ENCODE assay signal across 3 cellular contexts in the genomic region with DNA sequence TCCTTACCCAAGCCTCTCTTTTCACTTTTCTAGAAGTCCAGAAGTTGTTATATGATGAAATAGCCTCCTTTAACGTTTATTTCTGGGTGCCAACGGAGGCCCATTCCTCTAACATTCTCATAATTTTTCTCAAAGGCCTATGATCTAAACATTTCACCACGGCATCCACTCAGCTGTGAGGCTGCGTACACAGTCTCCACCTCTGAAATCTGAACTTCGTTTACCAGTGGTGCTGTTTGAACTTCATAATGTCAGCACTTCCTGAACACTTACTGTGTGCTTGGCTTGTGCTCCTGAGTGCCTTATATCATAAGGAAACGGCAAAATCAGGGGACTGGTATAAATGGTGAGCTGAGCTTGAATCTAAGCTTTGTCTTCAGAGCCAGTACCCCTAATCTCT.
TF ChIP-seq lines count a peak whose summit lies in the region.

No MANE protein-coding gene starts in this region.

TF ChIP-seq in IMR-90, 13 proteins besides CTCF, POLR2A, EP300 and RAD21:
- TF ChIP-seq MAZ (IDR thresholded peaks at IDR 0.05; ENCODE audit: borderline replicate concordance, low read depth, low read length) (no peak), CEBPB (IDR thresholded peaks at IDR 0.05; ENCODE audit: low read depth, low read length) (no peak), CHD1 (IDR thresholded peaks at IDR 0.05; ENCODE audit: low read depth, low read length) (no peak), FOS (IDR thresholded peaks at IDR 0.05; ENCODE audit: low read depth, low read length) (no peak), MAFK (IDR thresholded peaks at IDR 0.05; ENCODE audit: low read depth, low read length) (no peak), MXI1 (IDR thresholded peaks at IDR 0.05; ENCODE audit: borderline replicate concordance, low read depth, low read length) (no peak), USF2 (IDR thresholded peaks at IDR 0.05; ENCODE audit: low read depth, low read length) (no peak), NFE2L2 (IDR thresholded peaks at IDR 0.05; ENCODE audit: low read depth, low read length) (no peak), BHLHE40 (IDR thresholded peaks at IDR 0.05; ENCODE audit: low read depth, low read length) (no peak), SMC3 (IDR thresholded peaks at IDR 0.05; ENCODE audit: low read depth, low read length) (no peak), RCOR1 (IDR thresholded peaks at IDR 0.05; ENCODE audit: insufficient replicate concordance, low read length) (no peak), RFX5 (IDR thresholded peaks at IDR 0.05; ENCODE audit: low read depth, low read length) (no peak)
- TF ChIP-seq, protein P1, sequence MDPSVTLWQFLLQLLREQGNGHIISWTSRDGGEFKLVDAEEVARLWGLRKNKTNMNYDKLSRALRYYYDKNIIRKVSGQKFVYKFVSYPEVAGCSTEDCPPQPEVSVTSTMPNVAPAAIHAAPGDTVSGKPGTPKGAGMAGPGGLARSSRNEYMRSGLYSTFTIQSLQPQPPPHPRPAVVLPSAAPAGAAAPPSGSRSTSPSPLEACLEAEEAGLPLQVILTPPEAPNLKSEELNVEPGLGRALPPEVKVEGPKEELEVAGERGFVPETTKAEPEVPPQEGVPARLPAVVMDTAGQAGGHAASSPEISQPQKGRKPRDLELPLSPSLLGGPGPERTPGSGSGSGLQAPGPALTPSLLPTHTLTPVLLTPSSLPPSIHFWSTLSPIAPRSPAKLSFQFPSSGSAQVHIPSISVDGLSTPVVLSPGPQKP (IDR thresholded peaks at IDR 0.05; ENCODE audit: borderline replicate concordance, low read depth, low read length) = no peak
TF ChIP-seq in IMR-90: peak in this region for 0.

TF ChIP-seq in endothelial cell of umbilical vein, 7 proteins besides CTCF, POLR2A, EP300 and RAD21:
- TF ChIP-seq JUN (IDR thresholded peaks at IDR 0.05; ENCODE audit: borderline replicate concordance, insufficient read depth, insufficient read length, low read depth) (no peak), EZH2 (IDR thresholded peaks at IDR 0.05; ENCODE audit: borderline replicate concordance, low read depth, low read length, severe bottlenecking) (no peak), POLR2AphosphoS5 (IDR thresholded peaks at IDR 0.05; ENCODE audit: insufficient read depth, low read depth, low read length) (no peak), FOS (IDR thresholded peaks at IDR 0.05; ENCODE audit: borderline replicate concordance, insufficient read depth, low read length) (no peak), GATA2 (IDR thresholded peaks at IDR 0.05; ENCODE audit: insufficient read depth, insufficient read length, low read depth, low read length) (no peak), MYC (IDR thresholded peaks at IDR 0.05; ENCODE audit: low read depth, low read length) (no peak)
- TF ChIP-seq, protein P2, sequence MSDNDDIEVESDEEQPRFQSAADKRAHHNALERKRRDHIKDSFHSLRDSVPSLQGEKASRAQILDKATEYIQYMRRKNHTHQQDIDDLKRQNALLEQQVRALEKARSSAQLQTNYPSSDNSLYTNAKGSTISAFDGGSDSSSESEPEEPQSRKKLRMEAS (IDR thresholded peaks at IDR 0.05; ENCODE audit: insufficient read depth, insufficient read length) = no peak

TF ChIP-seq in SK-N-SH treated with all-trans-retinoic acid at 6 μM for 48 hours, 23 proteins besides CTCF, POLR2A, EP300 and RAD21:
- TF ChIP-seq ARNTL (CRISPR knock-in tag; IDR thresholded peaks at IDR 0.05; ENCODE audit: borderline replicate concordance, low read depth) (no peak), ZFP30 (CRISPR knock-in tag; IDR thresholded peaks at IDR 0.05) (no peak), ZNF565 (CRISPR knock-in tag; conservative IDR thresholded peaks at IDR 0.05; ENCODE audit: low read depth) (no peak), BACH2 (CRISPR knock-in tag; IDR thresholded peaks at IDR 0.05; ENCODE audit: borderline replicate concordance) (no peak), ISL1 (CRISPR knock-in tag; IDR thresholded peaks at IDR 0.05) (no peak), PPARA (CRISPR knock-in tag; IDR thresholded peaks at IDR 0.05; ENCODE audit: borderline replicate concordance) (no peak), ZFP3 (CRISPR knock-in tag; IDR thresholded peaks at IDR 0.05) (no peak), CSRNP3 (CRISPR knock-in tag; IDR thresholded peaks at IDR 0.05) (no peak), TOX (CRISPR knock-in tag; IDR thresholded peaks at IDR 0.05; ENCODE audit: borderline replicate concordance) (no peak), GLIS3 (CRISPR knock-in tag; IDR thresholded peaks at IDR 0.05) (no peak), ESRRG (CRISPR knock-in tag; IDR thresholded peaks at IDR 0.05) (no peak), ZNF70 (CRISPR knock-in tag; IDR thresholded peaks at IDR 0.05) (no peak)
- TF ChIP-seq, protein P3, sequence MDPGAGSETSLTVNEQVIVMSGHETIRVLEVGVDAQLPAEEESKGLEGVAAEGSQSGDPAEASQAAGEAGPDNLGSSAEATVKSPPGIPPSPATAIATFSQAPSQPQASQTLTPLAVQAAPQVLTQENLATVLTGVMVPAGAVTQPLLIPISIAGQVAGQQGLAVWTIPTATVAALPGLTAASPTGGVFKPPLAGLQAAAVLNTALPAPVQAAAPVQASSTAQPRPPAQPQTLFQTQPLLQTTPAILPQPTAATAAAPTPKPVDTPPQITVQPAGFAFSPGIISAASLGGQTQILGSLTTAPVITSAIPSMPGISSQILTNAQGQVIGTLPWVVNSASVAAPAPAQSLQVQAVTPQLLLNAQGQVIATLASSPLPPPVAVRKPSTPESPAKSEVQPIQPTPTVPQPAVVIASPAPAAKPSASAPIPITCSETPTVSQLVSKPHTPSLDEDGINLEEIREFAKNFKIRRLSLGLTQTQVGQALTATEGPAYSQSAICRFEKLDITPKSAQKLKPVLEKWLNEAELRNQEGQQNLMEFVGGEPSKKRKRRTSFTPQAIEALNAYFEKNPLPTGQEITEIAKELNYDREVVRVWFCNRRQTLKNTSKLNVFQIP (CRISPR knock-in tag; IDR thresholded peaks at IDR 0.05; ENCODE audit: borderline replicate concordance, low read depth) = no peak
TF ChIP-seq in SK-N-SH treated with all-trans-retinoic acid at 6 μM for 48 hours: peak in this region for 0.
